Comparison of ENCODE assay signal across 9 cellular contexts in the genomic region with DNA sequence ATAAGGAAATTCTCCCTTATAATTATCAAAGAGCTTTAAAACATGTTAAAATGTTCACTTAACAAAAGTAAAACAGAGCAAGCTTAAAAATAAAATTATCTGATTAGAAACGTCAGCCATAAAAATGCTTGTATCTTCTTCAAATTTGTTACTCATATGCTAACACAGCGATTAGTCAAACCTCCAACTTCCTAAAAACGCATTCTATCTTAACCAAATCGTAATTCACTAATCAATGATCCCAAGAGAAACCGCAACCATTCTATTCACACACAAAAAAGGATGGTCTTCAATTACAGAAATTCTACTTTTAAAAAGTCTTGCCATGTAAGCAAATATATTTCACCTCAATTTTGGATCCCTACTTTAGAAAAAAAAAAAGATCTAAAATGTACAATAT. TPM values are rescaled to one million over a fixed set of nuclear protein-coding genes. Genes with fewer than 3 reads are reported as not detected.
DNase-seq lines count a peak whose midpoint lies in the region; ATAC-seq, FAIRE-seq and TF ChIP-seq lines count a peak whose summit lies in the region.
"Had no signal": no experiment of that assay in that cellular context is flagged by ENCODE, and none has a peak within 500 bp of the region (broad histone marks: within the 10 kb centered on the region; RNA-seq: fewer than 3 reads in every experiment).

No MANE protein-coding gene starts in this region.

- intact Hi-C loops in IMR-90 (cut with micrococcal nuclease) = loop anchor here (5.0 kb wide), 1 partner anchor 123 kb away; no protein-coding TSS in a partner anchor
- intact Hi-C loops in lower leg skin (cut with DNase I; ENCODE audit: low total_unique reads) = no loop called here

- peaks cover 0 to 13% of the 10 kb centered on the region in 2 experiments; a peak in 2 of 4 replicates for H3K79me1 ChIP-seq in IMR-90 (ENCODE audit: low read depth in 1 of 2, low read length in 2 of 2)

- peak overlapping the region; percentile 44; the same call in 1 of the 2 replicates for H3K18ac ChIP-seq in IMR-90 (ENCODE audit: low read depth, low read length)

- H3K9ac ChIP-seq in IMR-90 (ENCODE audit: low read depth, low read length) (peak overlapping the region; percentile 73), astrocyte (ENCODE audit: low read length) (peak overlapping the region; percentile 95), mucosa of stomach (ENCODE audit: low read length) (peak overlapping the region; percentile 96)

- H3K9me1 ChIP-seq in IMR-90 (ENCODE audit: insufficient read depth, low read length) = 0 out of 2 replicates have a peak, but pooled peaks cover 3% of the 10 kb centered on the region

- peak overlapping the region; percentile 41 for H3K27ac Mint-ChIP-seq in astrocyte (ENCODE audit: unreplicated experiment)

- H3K56ac ChIP-seq in IMR-90 (ENCODE audit: extremely low read depth, insufficient read depth, low read length) = no peak overlapping the region

- peak overlapping the region; percentile 17; the same call in 1 of the 2 replicates for H4K5ac ChIP-seq in IMR-90 (ENCODE audit: low read depth, low read length)

- H3K36me3 ChIP-seq in IMR-90 (ENCODE audit: control insufficient read depth, insufficient read depth, low read length) (no peaks in the 10 kb centered on the region), astrocyte (ENCODE audit: insufficient read depth, low read length) (no peaks in the 10 kb centered on the region), mucosa of stomach (ENCODE audit: control insufficient read depth, insufficient read depth, low read length) (no peaks in the 10 kb centered on the region)

- no peak for TF ChIP-seq RAD21 in IMR-90 (IDR thresholded peaks at IDR 0.05; ENCODE audit: low read length)

- no peak overlapping the region for H4K91ac ChIP-seq in IMR-90 (ENCODE audit: insufficient read depth, low read depth, low read length)

- H2AFZ ChIP-seq in IMR-90 (replicated peaks; ENCODE audit: low read length, poor library complexity) = no peak overlapping the region
- no peak overlapping the region for H2AFZ ChIP-seq in astrocyte (ENCODE audit: low read depth, low read length)

- CTCF ChIA-PET in IMR-90 (lab: Yijun Ruan, JAX) = interaction anchor here (0.7 to 1.8 kb wide), 2 partner anchors 79 to 107 kb away, joined by 4 to 8 read pairs; no protein-coding TSS in a partner anchor

- no peak overlapping the region for H2AK9ac ChIP-seq in IMR-90 (replicated peaks; ENCODE audit: low read depth, low read length, poor library complexity)

- no peak overlapping the region for H2BK20ac ChIP-seq in IMR-90 (ENCODE audit: low read depth, low read length)

- H2AK5ac ChIP-seq in IMR-90 (ENCODE audit: low read depth, low read length) = no peak overlapping the region

- no peak overlapping the region for H3K4ac ChIP-seq in IMR-90 (ENCODE audit: low read depth, low read length)

- peaks cover 67% of the 10 kb centered on the region for H3K79me2 ChIP-seq in astrocyte (ENCODE audit: insufficient read depth, low read length)

- no peak for ATAC-seq in IMR-90 (ENCODE audit: low read depth)
- no peak for ATAC-seq in HG03432 (IDR thresholded peaks at IDR 0.05; ENCODE audit: unreplicated experiment)

- H4K20me1 ChIP-seq in IMR-90 (ENCODE audit: insufficient read depth, low read length) (peaks cover 24% of the 10 kb centered on the region), astrocyte (ENCODE audit: insufficient read depth, low read length) (no peaks in the 10 kb centered on the region)

- dilution Hi-C loops in IMR-90 (cut with HindIII; ENCODE audit: low sequenced_read_pairs, unreplicated experiment) = no loop called here

- H4K8ac ChIP-seq in IMR-90 (ENCODE audit: low read depth in 2 of 2, low read length in 2 of 2) = no peak overlapping the region

- no peaks in the 10 kb centered on the region for H3K27me3 ChIP-seq in IMR-90 (ENCODE audit: control insufficient read depth, insufficient read depth, low read length)
- peaks cover 7% of the 10 kb centered on the region for H3K27me3 ChIP-seq in astrocyte (ENCODE audit: insufficient read depth, low read length)
- H3K27me3 ChIP-seq in mucosa of stomach (ENCODE audit: control insufficient read depth, insufficient read depth, low read length) = no peaks in the 10 kb centered on the region

- POLR2A ChIA-PET in IMR-90 (lab: Charles Lee; ENCODE audit: unreplicated experiment) = no interaction called here

- TF ChIP-seq CTCF in IMR-90 (conservative IDR thresholded peaks at IDR 0.05; ENCODE audit: low read depth, low read length) (no peak), astrocyte (IDR thresholded peaks at IDR 0.05; ENCODE audit: insufficient read depth, low read depth, low read length) (no peak), lower leg skin (IDR thresholded peaks at IDR 0.05) (no peak)

- H2BK15ac ChIP-seq in IMR-90 (ENCODE audit: low read depth, low read length) = no peak overlapping the region

- peak overlapping the region; percentile 99 for H3K4me3 Mint-ChIP-seq in astrocyte (ENCODE audit: unreplicated experiment)

- no peak for FAIRE-seq in astrocyte (lab: Jason Lieb, UNC)

- H2BK5ac ChIP-seq in IMR-90 (ENCODE audit: low read depth, low read length, poor library complexity, severe bottlenecking) = peak overlapping the region; percentile 90

- H3K9me3 ChIP-seq in IMR-90 (ENCODE audit: control insufficient read depth, insufficient read depth, low read length) = no peaks in the 10 kb centered on the region
- no peaks in the 10 kb centered on the region for H3K9me3 ChIP-seq in astrocyte (ENCODE audit: insufficient read depth, low read depth, low read length)
- H3K9me3 ChIP-seq in mucosa of stomach (ENCODE audit: control insufficient read depth, low read length) = no peaks in the 10 kb centered on the region

- peaks cover 27% of the 10 kb centered on the region for H3K4me1 Mint-ChIP-seq in astrocyte (ENCODE audit: low read depth, unreplicated experiment)

- H3K9me3 Mint-ChIP-seq in astrocyte (ENCODE audit: unreplicated experiment) = no peaks in the 10 kb centered on the region

- H3K23ac ChIP-seq in IMR-90 (ENCODE audit: low read depth, low read length) = no peak overlapping the region

- in situ Hi-C loops in IMR-90 (cut with MboI; ENCODE audit: low sequenced_read_pairs) = loop anchor here (25.0 kb wide), 1 partner anchor 93 kb away; no protein-coding TSS in a partner anchor

- H3K27me3 Mint-ChIP-seq in astrocyte (ENCODE audit: low read depth, unreplicated experiment) = peaks cover 8% of the 10 kb centered on the region

- DNase-seq in AML-193 (lab: John Stamatoyannopoulos, UW) (peak; percentile 19 to 25), IMR-90 (no peak), astrocyte (ENCODE audit: low read depth) (peak; percentile 9), lower leg skin (ENCODE audit: low spot score in 2 of 2) (no peak), D341Med (ENCODE audit: low spot score) (no peak), NCI-H526 (lab: John Stamatoyannopoulos, UW) (no peak)
- DNase-seq: T1000 had no signal

- TF ChIP-seq POLR2A in IMR-90 (IDR thresholded peaks at IDR 0.05; ENCODE audit: low read depth, low read length) (no peak), lower leg skin (IDR thresholded peaks at IDR 0.05) (no peak)

- peaks cover 4% of the 10 kb centered on the region for H3K36me3 Mint-ChIP-seq in astrocyte (ENCODE audit: low read depth, unreplicated experiment)

- peaks cover 7% of the 10 kb centered on the region for H3K4me1 ChIP-seq in IMR-90 (ENCODE audit: control insufficient read depth, insufficient read depth, low read length)
- peaks cover 34% of the 10 kb centered on the region for H3K4me1 ChIP-seq in astrocyte (ENCODE audit: insufficient read depth, low read length)
- peaks cover 7% of the 10 kb centered on the region for H3K4me1 ChIP-seq in mucosa of stomach (ENCODE audit: control insufficient read depth, insufficient read depth, low read length)

- BruUV-seq in IMR-90 (replicated peaks; lab: Mats Ljungman, UMichigan) = no TSS peak

- H3K4me2 ChIP-seq in IMR-90 (ENCODE audit: low read depth, low read length) (peak overlapping the region; percentile 99), astrocyte (ENCODE audit: low read length) (peak overlapping the region; percentile 86)

- H3K14ac ChIP-seq in IMR-90 (replicated peaks; ENCODE audit: low read depth, low read length) = no peak overlapping the region

- H3K27ac ChIP-seq in IMR-90 (ENCODE audit: insufficient read depth, low read length) (peak overlapping the region; percentile 35; the same call in 1 of the 2 replicates), astrocyte (ENCODE audit: low read depth, low read length) (peak overlapping the region; percentile 89)

- H2BK120ac ChIP-seq in IMR-90 (ENCODE audit: low read depth, low read length) = no peak overlapping the region

- 100% methylated on average over 2 of the region's 5 CpGs; no CpG with 5 or more reads in 1 of the 2 experiments for WGBS in IMR-90 (ENCODE audit: extremely low coverage in 2 of 2, insufficient read length in 1 of 2), 2 experiments
- WGBS in lower leg skin, 2 donors = 45 to 51% methylated on average over 5 of the region's 5 CpGs

- peak overlapping the region; percentile 67 for H3K4me3 ChIP-seq in IMR-90 (ENCODE audit: insufficient read depth, low read depth, low read length)
- peak overlapping the region; percentile 95 for H3K4me3 ChIP-seq in astrocyte (ENCODE audit: insufficient read depth, low read depth, low read length)
- no peak overlapping the region for H3K4me3 ChIP-seq in mucosa of stomach (ENCODE audit: low read length)
- no peak overlapping the region for H3K4me3 ChIP-seq in lower leg skin (ENCODE audit: low read depth, poor library complexity, severe bottlenecking)

TF ChIP-seq in IMR-90, 13 proteins besides CTCF, POLR2A, EP300 and RAD21:
- TF ChIP-seq FOS (IDR thresholded peaks at IDR 0.05; ENCODE audit: low read depth, low read length) (no peak), MAFK (IDR thresholded peaks at IDR 0.05; ENCODE audit: low read depth, low read length) (peak; percentile 29; the same call in 1 of the 2 replicates)

RNA-seq across cellular contexts. Expression of a gene that starts 1.9 kb away (rescaled TPM):
- total RNA-seq in IMR-90 (2012; rRNA removed) (48.9 and 50.3 TPM in 2 replicates), astrocyte (42.6 and 51.7 TPM in 2 replicates), lower leg skin (10 to 100 TPM; 25.4 to 42.0 (median 35.5) TPM)
- 5.7 and 7.5 TPM in 2 replicates for polyA plus RNA-seq in IMR-90 (2012; rRNA removed)
- polyA plus RNA-seq in IMR-90 (2012; cell fraction: cytosol; rRNA removed) = 1.3 and 1.5 TPM in 2 replicates
- 1.6 and 9.7 TPM in 2 replicates for polyA plus RNA-seq in IMR-90 (2012; cell fraction: nucleus; rRNA removed; ENCODE audit: low replicate concordance)

Comparison
In these comparisons a context has a peak if more than half of its experiments do, and no peak if none do; other contexts are left out.
1. DNase-seq: peak in AML-193 (2 of 2) and astrocyte (single experiment); none in IMR-90 (single experiment), lower leg skin (0 of 2), D341Med (single experiment) and NCI-H526 (0 of 2).
2. H3K4me3 ChIP-seq: peak in IMR-90 (single experiment) and astrocyte (single experiment); none in mucosa of stomach (single experiment) and lower leg skin (single experiment).
3. Peak in every context shown above with its lines, with median percentiles within 50 percentile points of each other: H3K9ac ChIP-seq.